12 cellular contexts compared by ENCODE assay signal in genomic region chr1:119660253-119661078, GRCh38. TPM values are rescaled to one million over a fixed set of nuclear protein-coding genes. Genes with fewer than 3 reads are reported as not detected.
DNase-seq lines count a peak whose midpoint lies in the region; ATAC-seq and TF ChIP-seq lines count a peak whose summit lies in the region.
"Had no signal": no experiment of that assay in that cellular context is flagged by ENCODE, and none has a peak within 500 bp of the region (broad histone marks: within the 10 kb centered on the region; RNA-seq: fewer than 3 reads in every experiment).

No MANE protein-coding gene starts in this region.

- POLR2A ChIA-PET in Caco-2 (lab: Charles Lee), result interaction anchor here (0.9 kb wide), 1 partner anchor 51 kb away, joined by 4 read pairs; the partner anchor contains the start of gene PHGDH
- POLR2A ChIA-PET in SK-N-SH (lab: Yijun Ruan, JAX), result interaction anchor here (2.7 kb wide), 1 partner anchor 12 kb away, joined by 8 read pairs; the partner anchor contains the start of gene ZNF697

- no peak overlapping the region for H2AFZ ChIP-seq in SK-N-SH (ENCODE audit: low read depth)

- no peak overlapping the region for H3K9ac ChIP-seq in SK-N-SH

- CTCF ChIA-PET in Caco-2 (lab: Charles Lee), result interaction anchor here (0.7 to 2.3 kb wide), 6 partner anchors 13 to 288 kb away, joined by 3 to 13 read pairs (median 4); partner anchors contain the start of gene ZNF697
- CTCF ChIA-PET in SK-N-SH (lab: Yijun Ruan, JAX), result interaction anchor here (0.9 to 6.7 kb wide), 12 partner anchors 9 to 87 kb away, joined by 3 to 63 read pairs (median 7); partner anchors contain the start of gene ZNF697

- H3K27me3 Mint-ChIP-seq in Caco-2 (ENCODE audit: insufficient read depth, unreplicated experiment), result no peaks in the 10 kb centered on the region

- no peaks in the 10 kb centered on the region for H3K79me2 ChIP-seq in SK-N-SH (ENCODE audit: insufficient read depth)

- TF ChIP-seq EP300 in SK-N-SH (IDR thresholded peaks at IDR 0.05; ENCODE audit: borderline replicate concordance in 1 of 2, low read depth in 1 of 2, low read length in 1 of 2), result no peak

- 63% methylated on average over 5 of the region's 5 CpGs for WGBS in SK-N-SH (ENCODE audit: low lambda C conversion rate)

- H3K27ac ChIP-seq in SK-N-SH (ENCODE audit: low read depth in 2 of 2, low read length in 1 of 2), result no peak overlapping the region
- H3K27ac ChIP-seq: dorsolateral prefrontal cortex had no signal

- no TSS peak for BruUV-seq in Caco-2 (replicated peaks; lab: Mats Ljungman, UMichigan)

- H3K4me3 Mint-ChIP-seq in Caco-2 (ENCODE audit: unreplicated experiment), result peak overlapping the region; percentile 34

- no peaks in the 10 kb centered on the region for H3K9me3 ChIP-seq in Caco-2
- H3K9me3 ChIP-seq in SK-N-SH, result no peaks in the 10 kb centered on the region

- ATAC-seq in GM19452 (IDR thresholded peaks at IDR 0.05; ENCODE audit: unreplicated experiment) (peak; percentile 58), HG03135 (IDR thresholded peaks at IDR 0.05; ENCODE audit: unreplicated experiment) (peak; percentile 65), Right ventricle myocardium inferior (no peak)

- H3K36me3 Mint-ChIP-seq in Caco-2 (ENCODE audit: insufficient read depth, unreplicated experiment), result no peaks in the 10 kb centered on the region

- H3F3A ChIP-seq in SK-N-SH (replicated peaks; ENCODE audit: insufficient read depth), result no peaks in the 10 kb centered on the region

- no peak for TF ChIP-seq RAD21 in SK-N-SH (IDR thresholded peaks at IDR 0.05; ENCODE audit: low read length)

- no peak overlapping the region for H3K4me2 ChIP-seq in SK-N-SH

- H3K27me3 ChIP-seq in Caco-2 (replicated peaks; ENCODE audit: control insufficient read depth, insufficient read depth, low read length) (no peaks in the 10 kb centered on the region), SK-N-SH (ENCODE audit: insufficient read depth) (no peaks in the 10 kb centered on the region)

- peak overlapping the region; percentile 51 for H3K27ac Mint-ChIP-seq in Caco-2 (ENCODE audit: unreplicated experiment)

- H4K20me1 ChIP-seq in SK-N-SH (ENCODE audit: insufficient read depth), result no peaks in the 10 kb centered on the region

- H3K9me3 Mint-ChIP-seq in Caco-2 (ENCODE audit: unreplicated experiment), result no peaks in the 10 kb centered on the region

- H3K4me1 ChIP-seq in Caco-2, result peaks cover 22% of the 10 kb centered on the region
- no peaks in the 10 kb centered on the region for H3K4me1 ChIP-seq in SK-N-SH (ENCODE audit: control insufficient read depth in 1 of 2, insufficient read depth in 2 of 2, low read depth in 1 of 2, low read length in 1 of 2)

- DNase-seq in Caco-2 (no peak), epithelial cell of esophagus (ENCODE audit: low read depth) (peak; percentile 53), SK-N-SH (no peak), Right ventricle myocardium inferior (ENCODE audit: missing footprints) (no peak), NCI-H446 (lab: John Stamatoyannopoulos, UW) (no peak)
- DNase-seq in stimulated activated CD4-positive, alpha-beta T cell treated with anti-CD3 and anti-CD28 coated beads, Interleukin-4, amount 100 ng/mL, for 1 hour, result no peak
- DNase-seq: activated CD4-positive, alpha-beta T cell treated with anti-CD3 and anti-CD28 coated beads for 4 hours; activated naive CD4-positive, alpha-beta T cell treated with anti-CD3 and anti-CD28 coated beads, Interleukin-2, amount 50 U/mL, for 16 hours; dorsolateral prefrontal cortex; NCI-H187 had no signal

- no peaks in the 10 kb centered on the region for H3K36me3 ChIP-seq in Caco-2 (ENCODE audit: control insufficient read depth, insufficient read depth, low read length)
- H3K36me3 ChIP-seq in SK-N-SH (replicated peaks in 1 of 2; ENCODE audit: control insufficient read depth in 1 of 2, insufficient read depth in 2 of 2, low read length in 1 of 2), result no peaks in the 10 kb centered on the region

- no peak for TF ChIP-seq CTCF in Caco-2 (IDR thresholded peaks at IDR 0.05; ENCODE audit: insufficient read depth in 1 of 2, low read depth in 1 of 2, low read length in 1 of 2, severe bottlenecking in 1 of 2, unreplicated experiment in 1 of 2)
- TF ChIP-seq CTCF in epithelial cell of esophagus (IDR thresholded peaks at IDR 0.05; ENCODE audit: insufficient read depth, low read depth, low read length, missing control alignments), result no peak
- no peak for TF ChIP-seq CTCF in SK-N-SH (IDR thresholded peaks at IDR 0.05)

- H3K9me2 ChIP-seq in SK-N-SH, result no peaks in the 10 kb centered on the region

- no peak overlapping the region for H3K4me3 ChIP-seq in Caco-2 (ENCODE audit: low read depth, low read length)
- H3K4me3 ChIP-seq in epithelial cell of esophagus (ENCODE audit: low read length), result no peak overlapping the region
- no peak overlapping the region for H3K4me3 ChIP-seq in SK-N-SH (ENCODE audit: low read depth in 2 of 2, low read length in 1 of 2)
- H3K4me3 ChIP-seq: dorsolateral prefrontal cortex had no signal

- peaks cover 32% of the 10 kb centered on the region for H3K4me1 Mint-ChIP-seq in Caco-2 (ENCODE audit: low read depth, unreplicated experiment)

- intact Hi-C loops in Caco-2 (cut with micrococcal nuclease; ENCODE audit: unreplicated experiment), result loop anchor here (1.0 to 5.0 kb wide), 4 partner anchors 12 to 288 kb away; partner anchors contain the start of gene ZNF697
- intact Hi-C loops in Right ventricle myocardium inferior (cut with DNase I), result no loop called here

TF ChIP-seq in SK-N-SH, 30 proteins besides CTCF, POLR2A, EP300 and RAD21:
- TF ChIP-seq FOXM1 (IDR thresholded peaks at IDR 0.05; ENCODE audit: low read depth), result no peak
- TF ChIP-seq, protein P1, sequence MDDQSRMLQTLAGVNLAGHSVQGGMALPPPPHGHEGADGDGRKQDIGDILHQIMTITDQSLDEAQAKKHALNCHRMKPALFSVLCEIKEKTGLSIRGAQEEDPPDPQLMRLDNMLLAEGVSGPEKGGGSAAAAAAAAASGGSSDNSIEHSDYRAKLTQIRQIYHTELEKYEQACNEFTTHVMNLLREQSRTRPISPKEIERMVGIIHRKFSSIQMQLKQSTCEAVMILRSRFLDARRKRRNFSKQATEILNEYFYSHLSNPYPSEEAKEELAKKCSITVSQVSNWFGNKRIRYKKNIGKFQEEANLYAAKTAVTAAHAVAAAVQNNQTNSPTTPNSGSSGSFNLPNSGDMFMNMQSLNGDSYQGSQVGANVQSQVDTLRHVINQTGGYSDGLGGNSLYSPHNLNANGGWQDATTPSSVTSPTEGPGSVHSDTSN (IDR thresholded peaks at IDR 0.05), result no peak
- TF ChIP-seq TCF12 (IDR thresholded peaks at IDR 0.05), result no peak
- no peak for TF ChIP-seq FOXJ3 (CRISPR knock-in tag; IDR thresholded peaks at IDR 0.05)
- TF ChIP-seq POLR2AphosphoS5 (IDR thresholded peaks at IDR 0.05; ENCODE audit: low read depth, low read length), result no peak
- no peak for TF ChIP-seq MEF2A (IDR thresholded peaks at IDR 0.05; ENCODE audit: borderline replicate concordance, low read depth)
- no peak for TF ChIP-seq EZH2phosphoT487 (IDR thresholded peaks at IDR 0.05; ENCODE audit: borderline replicate concordance, low read depth)

RNA-seq across cellular contexts. Expression of gene ZNF697, which starts 12.4 kb away (rescaled TPM):
- total RNA-seq in Caco-2 (2022) (2.9 and 3.1 TPM in 2 replicates), Right ventricle myocardium inferior (8.8 TPM)
- polyA plus RNA-seq in SK-N-SH (2012; rRNA removed), result 3.4 and 4.1 TPM in 2 replicates
- polyA plus RNA-seq in SK-N-SH (2012; cell fraction: cytosol; rRNA removed), result 4.6 and 4.8 TPM in 2 replicates
- polyA plus RNA-seq in SK-N-SH (2012; cell fraction: nucleus; rRNA removed), result 5.4 and 7.5 TPM in 2 replicates

RNA-seq across cellular contexts. Expression of gene PHGDH, which starts 51.3 kb away (rescaled TPM):
- 383 and 410 TPM in 2 replicates for total RNA-seq in Caco-2 (2022)
- polyA plus RNA-seq in SK-N-SH (2012; rRNA removed), result 30.2 and 30.9 TPM in 2 replicates
- 19.9 and 21.5 TPM in 2 replicates for polyA plus RNA-seq in SK-N-SH (2012; cell fraction: cytosol; rRNA removed)
- polyA plus RNA-seq in SK-N-SH (2012; cell fraction: nucleus; rRNA removed), result 42.6 and 47.8 TPM in 2 replicates
- 9.7 TPM for total RNA-seq in Right ventricle myocardium inferior

Comparison
In these comparisons a context has a peak if more than half of its experiments do, and no peak if none do; other contexts are left out.
1. RNA of gene PHGDH, which starts 51.3 kb away (total RNA-seq): 383 to 410 TPM in Caco-2; 9.7 TPM in Right ventricle myocardium inferior (single experiment); every median in the first group is over 10 times any median in the second.